ENCODE assay signal across 1 cellular context in the genomic region with DNA sequence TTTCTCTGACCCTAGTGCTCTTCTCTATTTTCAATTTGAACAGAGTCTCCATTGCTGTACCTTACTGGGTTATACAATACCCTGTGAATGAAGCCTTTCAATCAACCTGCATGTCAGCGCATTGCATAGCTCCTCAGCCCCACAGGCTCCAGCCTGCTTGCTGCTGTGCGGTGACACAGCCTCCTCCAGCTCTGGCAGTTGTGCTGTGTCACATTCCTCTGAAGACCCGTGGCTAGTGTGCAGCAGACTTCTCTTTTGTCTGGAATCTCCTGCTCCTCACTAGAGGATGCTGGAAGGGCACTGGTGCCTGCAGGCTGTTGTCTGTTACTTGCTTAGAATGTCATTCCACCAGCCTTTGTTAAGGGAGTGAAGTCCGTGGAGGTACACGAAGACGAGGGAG.
TF ChIP-seq lines count a peak whose summit lies in the region.

No MANE protein-coding gene starts in this region.

TF ChIP-seq in HepG2, 621 proteins besides CTCF, POLR2A, EP300 and RAD21 (continued from another document):
- TF ChIP-seq ZNF143 (CRISPR knock-in tag; IDR thresholded peaks at IDR 0.05) (no peak), XBP1 (CRISPR knock-in tag; IDR thresholded peaks at IDR 0.05) (no peak), TBP (CRISPR knock-in tag; IDR thresholded peaks at IDR 0.05) (no peak)
